Comparison of ENCODE assay signal across 1 cellular context in genomic region chr15:89999676-90000174, GRCh38.
TF ChIP-seq lines count a peak whose summit lies in the region.

No MANE protein-coding gene starts in this region.

TF ChIP-seq in WTC11, 78 proteins besides CTCF, POLR2A, EP300 and RAD21 (continued from another document):
- TF ChIP-seq PRDM15 (CRISPR knock-in tag; IDR thresholded peaks at IDR 0.05) (peak; percentile 98), CBFB (CRISPR knock-in tag; IDR thresholded peaks at IDR 0.05; ENCODE audit: low read depth) (no peak), ATF2 (CRISPR knock-in tag; IDR thresholded peaks at IDR 0.05; ENCODE audit: borderline replicate concordance, low read depth) (no peak), TP53 (CRISPR knock-in tag; IDR thresholded peaks at IDR 0.05) (no peak), MAX (CRISPR knock-in tag; IDR thresholded peaks at IDR 0.05) (no peak), CREM (CRISPR knock-in tag; IDR thresholded peaks at IDR 0.05) (no peak), TCF7 (CRISPR knock-in tag; IDR thresholded peaks at IDR 0.05; ENCODE audit: low read depth) (no peak), ZNF423 (CRISPR knock-in tag; IDR thresholded peaks at IDR 0.05) (peak; percentile 60; the same call in 1 of the 2 replicates), ZNF263 (CRISPR knock-in tag; IDR thresholded peaks at IDR 0.05; ENCODE audit: low read depth) (0 out of 2 replicates have a peak, but pooled peaks have one; percentile 22), NR1H2 (CRISPR knock-in tag; IDR thresholded peaks at IDR 0.05) (no peak), ZNF671 (CRISPR knock-in tag; IDR thresholded peaks at IDR 0.05) (no peak), TEAD1 (CRISPR knock-in tag; IDR thresholded peaks at IDR 0.05) (0 out of 2 replicates have a peak, but pooled peaks have one; percentile 8), ZBTB21 (CRISPR knock-in tag; IDR thresholded peaks at IDR 0.05; ENCODE audit: borderline replicate concordance) (peak; percentile 14; the same call in 1 of the 2 replicates), NFATC4 (CRISPR knock-in tag; IDR thresholded peaks at IDR 0.05) (no peak), ZNF425 (CRISPR knock-in tag; conservative IDR thresholded peaks at IDR 0.05) (no peak), NR2C2 (CRISPR knock-in tag; IDR thresholded peaks at IDR 0.05) (no peak), KAT7 (CRISPR knock-in tag; IDR thresholded peaks at IDR 0.05; ENCODE audit: borderline replicate concordance) (no peak), ZNF281 (CRISPR knock-in tag; IDR thresholded peaks at IDR 0.05) (no peak), IRF2 (CRISPR knock-in tag; IDR thresholded peaks at IDR 0.05; ENCODE audit: borderline replicate concordance, low read depth) (no peak), ATF1 (CRISPR knock-in tag; IDR thresholded peaks at IDR 0.05) (no peak), ETV6 (CRISPR knock-in tag; IDR thresholded peaks at IDR 0.05) (0 out of 2 replicates have a peak, but pooled peaks have one; percentile 71), EMX1 (CRISPR knock-in tag; IDR thresholded peaks at IDR 0.05) (no peak), GABPB1 (CRISPR knock-in tag; IDR thresholded peaks at IDR 0.05) (no peak), E2F1 (CRISPR knock-in tag; IDR thresholded peaks at IDR 0.05) (no peak)
